ENCODE assay signal across 18 cellular contexts in the genomic region with DNA sequence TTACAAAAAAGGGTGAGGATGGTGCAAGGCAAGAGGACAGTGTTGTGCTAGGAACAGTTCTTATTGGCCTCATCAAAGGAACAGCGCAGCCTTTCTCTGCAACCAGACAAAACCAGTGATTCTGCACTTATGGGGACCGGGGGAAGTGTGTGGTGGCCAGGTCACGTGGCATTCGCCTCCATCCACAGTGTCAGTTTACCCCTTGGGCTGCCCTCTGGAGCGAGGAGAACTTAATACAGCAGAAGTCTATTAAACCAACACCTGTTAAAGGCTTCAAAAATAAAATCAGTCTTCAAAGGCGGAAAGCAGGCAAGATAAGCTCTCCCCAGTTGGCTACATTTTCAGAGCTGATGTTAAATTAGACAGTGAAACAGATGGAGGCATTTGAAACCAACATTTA.
DNase-seq lines count a peak whose midpoint lies in the region; ATAC-seq, FAIRE-seq and TF ChIP-seq lines count a peak whose summit lies in the region.
"Had no signal": no experiment of that assay in that cellular context is flagged by ENCODE, and none has a peak within 500 bp of the region (broad histone marks: within the 10 kb centered on the region; RNA-seq: fewer than 3 reads in every experiment).

No MANE protein-coding gene starts in this region.

- no peaks in the 10 kb centered on the region; the same call in 1 of the 2 replicates for H3K27me3 Mint-ChIP-seq in HFFc6 (ENCODE audit: insufficient read depth)

- no peak overlapping the region for H3K4me3 Mint-ChIP-seq in HFFc6
- H3K4me3 Mint-ChIP-seq: CD14-positive monocyte, endodermal cell had no signal

- no peak overlapping the region for H3K27ac Mint-ChIP-seq in HFFc6
- H3K27ac Mint-ChIP-seq: CD14-positive monocyte, endodermal cell had no signal

- DNase-seq in cardiac muscle cell (ENCODE audit: low read depth in 1 of 2, low spot score in 1 of 2) = no peak
- DNase-seq in Right ventricle myocardium superior = no peak
- DNase-seq in esophagus squamous epithelium (lab: John Stamatoyannopoulos, UW) = no peak
- DNase-seq in pancreas = no peak
- DNase-seq in uterus = no peak
- DNase-seq in NCI-H82 (lab: John Stamatoyannopoulos, UW) = no peak
- no peak for DNase-seq in inferior parietal cortex (ENCODE audit: extremely low spot score)
- DNase-seq in HFFc6 = no peak
- DNase-seq: activated CD4-positive, CD25-positive, alpha-beta regulatory T cell; activated CD8-positive, alpha-beta memory T cell treated with anti-CD3 and anti-CD28 coated beads for 24 hours; endodermal cell; NCI-H1417; PC-3; small intestine; stimulated activated CD4-positive, alpha-beta T cell treated with anti-CD3 and anti-CD28 coated beads, Interleukin-4, amount 100 ng/mL, for 24 hours had no signal

- H3K4me1 Mint-ChIP-seq in HFFc6 (ENCODE audit: low read depth) = peaks cover 37% of the 10 kb centered on the region

- intact Hi-C loops in Right ventricle myocardium superior (cut with DNase I) (no loop called here), esophagus squamous epithelium (cut with DNase I) (no loop called here), pancreas (cut with DNase I) (no loop called here), uterus (cut with DNase I; ENCODE audit: low total_unique reads) (no loop called here)

- no peaks in the 10 kb centered on the region for H3K36me3 ChIP-seq in cardiac muscle cell
- H3K36me3 ChIP-seq in esophagus squamous epithelium = peaks cover 0 to 9% (median 0%) of the 10 kb centered on the region in 3 donors
- no peaks in the 10 kb centered on the region for H3K36me3 ChIP-seq in pancreas
- H3K36me3 ChIP-seq in uterus = no peaks in the 10 kb centered on the region
- H3K36me3 ChIP-seq: adrenal gland had no signal

- ATAC-seq in Right ventricle myocardium superior (ENCODE audit: poor library complexity) (no peak), pancreas (peak in 3 of 4 donors; percentile 1 to 9 (median 3))
- ATAC-seq: PC-3 had no signal

- peaks cover 20% of the 10 kb centered on the region for H3K36me3 Mint-ChIP-seq in HFFc6 (ENCODE audit: low read depth)

- H3K4me3 ChIP-seq in cardiac muscle cell (no peak overlapping the region), esophagus squamous epithelium (no peak overlapping the region), pancreas (no peak overlapping the region), uterus (no peak overlapping the region)
- H3K4me3 ChIP-seq: adrenal gland, hepatocyte had no signal

- 90 to 95% methylated on average over 5 to 6 of the region's 6 CpGs for WGBS in esophagus squamous epithelium, 2 donors
- WGBS in pancreas, 2 donors = 28 to 49% methylated on average over 6 of the region's 6 CpGs

- TF ChIP-seq POLR2A in esophagus squamous epithelium (IDR thresholded peaks at IDR 0.05) = no peak
- no peak for TF ChIP-seq POLR2A in uterus (IDR thresholded peaks at IDR 0.05)

- H3K27me3 ChIP-seq in cardiac muscle cell = no peaks in the 10 kb centered on the region
- H3K27me3 ChIP-seq in esophagus squamous epithelium = no peaks in the 10 kb centered on the region
- no peaks in the 10 kb centered on the region for H3K27me3 ChIP-seq in pancreas
- no peaks in the 10 kb centered on the region for H3K27me3 ChIP-seq in uterus
- H3K27me3 ChIP-seq: adrenal gland, hepatocyte had no signal

- H3K4me1 ChIP-seq in cardiac muscle cell (ENCODE audit: low read depth) = peaks cover 9% of the 10 kb centered on the region
- peaks cover 7 to 59% (median 27%) of the 10 kb centered on the region in 3 donors for H3K4me1 ChIP-seq in esophagus squamous epithelium
- H3K4me1 ChIP-seq in pancreas = peaks cover 51 to 59% (median 57%) of the 10 kb centered on the region in 3 donors
- H3K4me1 ChIP-seq in uterus = peaks cover 16 to 32% of the 10 kb centered on the region in 2 donors

- FAIRE-seq in pancreas (lab: Jason Lieb, UNC) = no peak
- FAIRE-seq: small intestine had no signal

- H3K9me3 Mint-ChIP-seq in HFFc6 = peaks cover 21% of the 10 kb centered on the region

- no peak for TF ChIP-seq CTCF in cardiac muscle cell (IDR thresholded peaks at IDR 0.05; ENCODE audit: low read depth, low read length)
- TF ChIP-seq CTCF in esophagus squamous epithelium (IDR thresholded peaks at IDR 0.05) = no peak
- TF ChIP-seq CTCF in pancreas (IDR thresholded peaks at IDR 0.05) = no peak
- TF ChIP-seq CTCF in uterus (IDR thresholded peaks at IDR 0.05) = no peak
- TF ChIP-seq CTCF in HFFc6 (IDR thresholded peaks at IDR 0.05) = no peak

- H3K9me3 ChIP-seq in cardiac muscle cell (ENCODE audit: low read depth) (no peaks in the 10 kb centered on the region), esophagus squamous epithelium (peaks cover 0 to 15% (median 8%) of the 10 kb centered on the region in 3 donors), pancreas (no peaks in the 10 kb centered on the region), uterus (no peaks in the 10 kb centered on the region)
- H3K9me3 ChIP-seq: adrenal gland had no signal

- peak overlapping the region; percentile 59 for H3K27ac ChIP-seq in cardiac muscle cell
- peak overlapping the region in 3 of 4 donors; percentile 12 to 53 (median 49) for H3K27ac ChIP-seq in esophagus squamous epithelium
- H3K27ac ChIP-seq in pancreas = peak overlapping the region; percentile 56 to 86 (median 64)
- H3K27ac ChIP-seq in uterus = peak overlapping the region; percentile 71 to 81
- H3K27ac ChIP-seq: hepatocyte had no signal
